ENCODE assay signal across 12 cellular contexts in the genomic region with DNA sequence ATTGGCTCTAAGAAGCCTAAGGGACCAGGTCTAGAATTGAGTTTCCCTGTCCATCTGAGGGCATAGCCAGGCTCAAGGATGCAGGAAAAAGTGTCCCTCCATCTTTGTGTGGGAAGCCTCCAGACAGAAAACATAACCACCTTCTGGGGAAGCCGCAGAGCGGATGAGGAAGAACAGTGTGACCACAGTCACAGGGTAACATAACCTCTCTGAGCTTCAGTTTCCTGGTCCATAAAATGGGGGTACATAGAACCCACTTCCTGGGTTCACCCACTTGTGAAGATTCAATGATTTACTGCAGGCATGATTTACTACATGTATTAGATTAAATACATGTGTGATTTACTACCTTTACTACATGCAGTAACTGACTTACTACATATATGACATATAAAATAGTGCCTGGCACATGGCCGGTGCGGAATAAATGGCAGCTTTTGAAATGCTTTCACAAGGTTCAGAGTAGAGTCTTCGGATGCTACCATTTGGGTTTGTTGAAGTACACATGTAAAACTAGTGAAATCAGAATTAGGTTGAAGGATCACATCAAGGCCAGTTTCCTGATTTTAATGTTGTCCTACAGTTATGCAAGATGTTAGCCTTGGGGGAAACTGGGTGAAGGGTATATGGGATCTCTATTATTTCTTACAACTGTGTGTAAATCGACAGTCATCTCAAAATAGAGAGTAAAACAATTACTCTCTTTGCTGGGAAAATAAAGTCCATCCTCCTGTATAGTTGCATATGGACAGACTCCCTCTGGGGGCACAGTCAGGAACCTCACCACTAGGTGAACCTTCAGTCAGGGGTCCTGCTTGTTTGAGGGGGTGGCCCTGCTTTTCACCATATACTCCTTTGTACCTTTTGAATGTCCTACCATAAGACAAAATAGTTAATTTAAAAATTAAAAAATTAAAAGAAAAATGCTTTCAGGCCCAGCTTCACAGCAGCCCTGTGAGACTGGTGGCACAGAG.
DNase-seq lines count a peak whose midpoint lies in the region; ATAC-seq, FAIRE-seq and TF ChIP-seq lines count a peak whose summit lies in the region.
"Had no signal": no experiment of that assay in that cellular context is flagged by ENCODE, and none has a peak within 500 bp of the region (broad histone marks: within the 10 kb centered on the region; RNA-seq: fewer than 3 reads in every experiment).

No MANE protein-coding gene starts in this region.

- no peaks in the 10 kb centered on the region for H3K36me3 Mint-ChIP-seq in WTC11

- no peaks in the 10 kb centered on the region for H3K4me1 ChIP-seq in foreskin keratinocyte

- H3K27me3 Mint-ChIP-seq in WTC11 (ENCODE audit: low read depth), result peaks cover 7% of the 10 kb centered on the region

- CTCF ChIA-PET in WTC11 (lab: Charles Lee), result interaction anchor here (0.7 to 4.7 kb wide), 7 partner anchors 15 to 130 kb away, joined by 3 to 72 read pairs (median 4); partner anchors contain the start of gene SEMA5B

- TF ChIP-seq CTCF in AG09309 (IDR thresholded peaks at IDR 0.05; ENCODE audit: control insufficient read depth, insufficient read depth, low read depth, low read length, missing control alignments) (peak; percentile 53), WTC11 (IDR thresholded peaks at IDR 0.05) (0 out of 2 replicates have a peak, but pooled peaks have one; percentile 13), foreskin keratinocyte (conservative IDR thresholded peaks at IDR 0.05) (peak; percentile 52), coronary artery (IDR thresholded peaks at IDR 0.05) (no peak)

- peaks cover 11% of the 10 kb centered on the region for H3K4me1 Mint-ChIP-seq in WTC11

- no peak overlapping the region for H3K4me3 ChIP-seq in AG09309 (ENCODE audit: control insufficient read depth, low read depth, low read length)
- H3K4me3 ChIP-seq in coronary artery, result no peak overlapping the region
- H3K4me3 ChIP-seq: dorsolateral prefrontal cortex had no signal

- H3K4me3 Mint-ChIP-seq in WTC11, result no peak overlapping the region

- no peak overlapping the region for H3K27ac Mint-ChIP-seq in WTC11

- peaks cover 13% of the 10 kb centered on the region for H3K27me3 ChIP-seq in foreskin keratinocyte
- H3K27me3 ChIP-seq: dorsolateral prefrontal cortex had no signal

- peak; percentile 53 for FAIRE-seq in GM19239 (lab: Jason Lieb, UNC)

- DNase-seq in AG09309 (ENCODE audit: low read depth) (no peak), GM19239 (ENCODE audit: insufficient read length, low spot score) (no peak), WTC11 (ENCODE audit: low spot score) (no peak), foreskin keratinocyte (no peak), coronary artery (ENCODE audit: low spot score) (no peak), NCI-H2196 (lab: John Stamatoyannopoulos, UW; ENCODE audit: unreplicated experiment) (no peak), iPS-NIHi7 (ENCODE audit: extremely low spot score) (no peak), GF-D8 (lab: John Stamatoyannopoulos, UW) (no peak)
- DNase-seq: activated T-cell treated with anti-CD3 and anti-CD28 coated beads, Interleukin-2, amount 50 U/mL, for 1 hour; dorsolateral prefrontal cortex; kidney glomerular epithelial cell; NCI-H526 had no signal

- no peaks in the 10 kb centered on the region for H3K9me3 Mint-ChIP-seq in WTC11

- H3K27ac ChIP-seq in foreskin keratinocyte (peak overlapping the region; percentile 46), coronary artery (no peak overlapping the region)
- H3K27ac ChIP-seq: dorsolateral prefrontal cortex had no signal

- POLR2A ChIA-PET in WTC11 (lab: Charles Lee), result no interaction called here

- no peak for ATAC-seq in WTC11
- no peak for ATAC-seq in foreskin keratinocyte

TF ChIP-seq in WTC11, 78 proteins besides CTCF, POLR2A, EP300 and RAD21 (continues in another document):
- no peak for TF ChIP-seq ATF6 (CRISPR knock-in tag; IDR thresholded peaks at IDR 0.05)
- no peak for TF ChIP-seq MYBL2 (CRISPR knock-in tag; IDR thresholded peaks at IDR 0.05)
- TF ChIP-seq SOX15 (CRISPR knock-in tag; IDR thresholded peaks at IDR 0.05), result no peak
- TF ChIP-seq GTF2I (CRISPR knock-in tag; conservative IDR thresholded peaks at IDR 0.05), result no peak
- TF ChIP-seq, protein P1, sequence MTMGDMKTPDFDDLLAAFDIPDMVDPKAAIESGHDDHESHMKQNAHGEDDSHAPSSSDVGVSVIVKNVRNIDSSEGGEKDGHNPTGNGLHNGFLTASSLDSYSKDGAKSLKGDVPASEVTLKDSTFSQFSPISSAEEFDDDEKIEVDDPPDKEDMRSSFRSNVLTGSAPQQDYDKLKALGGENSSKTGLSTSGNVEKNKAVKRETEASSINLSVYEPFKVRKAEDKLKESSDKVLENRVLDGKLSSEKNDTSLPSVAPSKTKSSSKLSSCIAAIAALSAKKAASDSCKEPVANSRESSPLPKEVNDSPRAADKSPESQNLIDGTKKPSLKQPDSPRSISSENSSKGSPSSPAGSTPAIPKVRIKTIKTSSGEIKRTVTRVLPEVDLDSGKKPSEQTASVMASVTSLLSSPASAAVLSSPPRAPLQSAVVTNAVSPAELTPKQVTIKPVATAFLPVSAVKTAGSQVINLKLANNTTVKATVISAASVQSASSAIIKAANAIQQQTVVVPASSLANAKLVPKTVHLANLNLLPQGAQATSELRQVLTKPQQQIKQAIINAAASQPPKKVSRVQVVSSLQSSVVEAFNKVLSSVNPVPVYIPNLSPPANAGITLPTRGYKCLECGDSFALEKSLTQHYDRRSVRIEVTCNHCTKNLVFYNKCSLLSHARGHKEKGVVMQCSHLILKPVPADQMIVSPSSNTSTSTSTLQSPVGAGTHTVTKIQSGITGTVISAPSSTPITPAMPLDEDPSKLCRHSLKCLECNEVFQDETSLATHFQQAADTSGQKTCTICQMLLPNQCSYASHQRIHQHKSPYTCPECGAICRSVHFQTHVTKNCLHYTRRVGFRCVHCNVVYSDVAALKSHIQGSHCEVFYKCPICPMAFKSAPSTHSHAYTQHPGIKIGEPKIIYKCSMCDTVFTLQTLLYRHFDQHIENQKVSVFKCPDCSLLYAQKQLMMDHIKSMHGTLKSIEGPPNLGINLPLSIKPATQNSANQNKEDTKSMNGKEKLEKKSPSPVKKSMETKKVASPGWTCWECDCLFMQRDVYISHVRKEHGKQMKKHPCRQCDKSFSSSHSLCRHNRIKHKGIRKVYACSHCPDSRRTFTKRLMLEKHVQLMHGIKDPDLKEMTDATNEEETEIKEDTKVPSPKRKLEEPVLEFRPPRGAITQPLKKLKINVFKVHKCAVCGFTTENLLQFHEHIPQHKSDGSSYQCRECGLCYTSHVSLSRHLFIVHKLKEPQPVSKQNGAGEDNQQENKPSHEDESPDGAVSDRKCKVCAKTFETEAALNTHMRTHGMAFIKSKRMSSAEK (CRISPR knock-in tag; IDR thresholded peaks at IDR 0.05; ENCODE audit: borderline replicate concordance), result no peak
- no peak for TF ChIP-seq TP53 (CRISPR knock-in tag; IDR thresholded peaks at IDR 0.05)
- no peak for TF ChIP-seq CBFB (CRISPR knock-in tag; IDR thresholded peaks at IDR 0.05; ENCODE audit: low read depth)
- TF ChIP-seq, protein P2, sequence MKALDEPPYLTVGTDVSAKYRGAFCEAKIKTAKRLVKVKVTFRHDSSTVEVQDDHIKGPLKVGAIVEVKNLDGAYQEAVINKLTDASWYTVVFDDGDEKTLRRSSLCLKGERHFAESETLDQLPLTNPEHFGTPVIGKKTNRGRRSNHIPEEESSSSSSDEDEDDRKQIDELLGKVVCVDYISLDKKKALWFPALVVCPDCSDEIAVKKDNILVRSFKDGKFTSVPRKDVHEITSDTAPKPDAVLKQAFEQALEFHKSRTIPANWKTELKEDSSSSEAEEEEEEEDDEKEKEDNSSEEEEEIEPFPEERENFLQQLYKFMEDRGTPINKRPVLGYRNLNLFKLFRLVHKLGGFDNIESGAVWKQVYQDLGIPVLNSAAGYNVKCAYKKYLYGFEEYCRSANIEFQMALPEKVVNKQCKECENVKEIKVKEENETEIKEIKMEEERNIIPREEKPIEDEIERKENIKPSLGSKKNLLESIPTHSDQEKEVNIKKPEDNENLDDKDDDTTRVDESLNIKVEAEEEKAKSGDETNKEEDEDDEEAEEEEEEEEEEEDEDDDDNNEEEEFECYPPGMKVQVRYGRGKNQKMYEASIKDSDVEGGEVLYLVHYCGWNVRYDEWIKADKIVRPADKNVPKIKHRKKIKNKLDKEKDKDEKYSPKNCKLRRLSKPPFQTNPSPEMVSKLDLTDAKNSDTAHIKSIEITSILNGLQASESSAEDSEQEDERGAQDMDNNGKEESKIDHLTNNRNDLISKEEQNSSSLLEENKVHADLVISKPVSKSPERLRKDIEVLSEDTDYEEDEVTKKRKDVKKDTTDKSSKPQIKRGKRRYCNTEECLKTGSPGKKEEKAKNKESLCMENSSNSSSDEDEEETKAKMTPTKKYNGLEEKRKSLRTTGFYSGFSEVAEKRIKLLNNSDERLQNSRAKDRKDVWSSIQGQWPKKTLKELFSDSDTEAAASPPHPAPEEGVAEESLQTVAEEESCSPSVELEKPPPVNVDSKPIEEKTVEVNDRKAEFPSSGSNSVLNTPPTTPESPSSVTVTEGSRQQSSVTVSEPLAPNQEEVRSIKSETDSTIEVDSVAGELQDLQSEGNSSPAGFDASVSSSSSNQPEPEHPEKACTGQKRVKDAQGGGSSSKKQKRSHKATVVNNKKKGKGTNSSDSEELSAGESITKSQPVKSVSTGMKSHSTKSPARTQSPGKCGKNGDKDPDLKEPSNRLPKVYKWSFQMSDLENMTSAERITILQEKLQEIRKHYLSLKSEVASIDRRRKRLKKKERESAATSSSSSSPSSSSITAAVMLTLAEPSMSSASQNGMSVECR (CRISPR knock-in tag; IDR thresholded peaks at IDR 0.05; ENCODE audit: borderline replicate concordance), result no peak
